Comparison of ENCODE assay signal across 12 cellular contexts in genomic region chr14:69287096-69287991, GRCh38. TPM values are rescaled to one million over a fixed set of nuclear protein-coding genes. Genes with fewer than 3 reads are reported as not detected.
DNase-seq lines count a peak whose midpoint lies in the region; ATAC-seq and TF ChIP-seq lines count a peak whose summit lies in the region.
"Had no signal": no experiment of that assay in that cellular context is flagged by ENCODE, and none has a peak within 500 bp of the region (broad histone marks: within the 10 kb centered on the region; RNA-seq: fewer than 3 reads in every experiment).

No MANE protein-coding gene starts in this region.

- TF ChIP-seq POLR2A in body of pancreas (IDR thresholded peaks at IDR 0.05) = no peak

- H3K9me3 Mint-ChIP-seq in activated naive CD4-positive, alpha-beta T cell treated with anti-CD3 and anti-CD28 coated beads, Interleukin-2, amount 10 ng/mL, durations not matched to agents 7 days and 5 days = no peaks in the 10 kb centered on the region
- H3K9me3 Mint-ChIP-seq: stimulated activated effector memory CD8-positive, alpha-beta T cell treated with anti-CD3 and anti-CD28 coated beads, Interleukin-12 subunit alpha, Interleukin-12 subunit beta, amount 100 ng/mL, for 72 hours had no signal

- CTCF ChIA-PET in activated naive CD4-positive, alpha-beta T cell treated with anti-CD3 and anti-CD28 coated beads, Interleukin-2, amount 10 ng/mL, durations not matched to agents 7 days and 5 days (lab: Charles Lee) = no interaction called here

- intact Hi-C loops in body of pancreas (cut with DNase I) = no loop called here
- intact Hi-C loops in aorta (cut with DNase I) = loop anchor here (5.0 kb wide), 2 partner anchors 40 to 45 kb away; no protein-coding TSS in a partner anchor

- ATAC-seq in body of pancreas (peak; percentile 14), aorta (ENCODE audit: low FRiP score) (peak; percentile 39)
- ATAC-seq: stimulated activated effector memory CD8-positive, alpha-beta T cell treated with anti-CD3 and anti-CD28 coated beads, Interleukin-12 subunit alpha, Interleukin-12 subunit beta, amount 100 ng/mL, for 72 hours had no signal

- peak; percentile 9 for DNase-seq in activated naive CD4-positive, alpha-beta T cell treated with anti-CD3 and anti-CD28 coated beads, Interleukin-2, amount 10 ng/mL, durations not matched to agents 7 days and 5 days
- no peak for DNase-seq in activated naive CD4-positive, alpha-beta T cell treated with Interleukin-2 at 50 U/mL for 16 hours
- DNase-seq in body of pancreas (no peak), iris pigment epithelial cell (ENCODE audit: low read depth) (peak; percentile 17), aorta (no peak), OCI-M2 (lab: John Stamatoyannopoulos, UW; ENCODE audit: unreplicated experiment) (no peak), HUDEP-2 (lab: John Stamatoyannopoulos, UW; ENCODE audit: unreplicated experiment in 76 of 76) (no peak)
- DNase-seq in effector CD8-positive, alpha-beta T cell (lab: John Stamatoyannopoulos, UW) = no peak

- H3K4me3 ChIP-seq in body of pancreas = no peak overlapping the region
- H3K4me3 ChIP-seq in aorta (ENCODE audit: low read length in 2 of 2) = no peak overlapping the region
- H3K4me3 ChIP-seq: BLaER1, smooth muscle cell had no signal

- no peak for TF ChIP-seq CTCF in body of pancreas (IDR thresholded peaks at IDR 0.05)

- no peaks in the 10 kb centered on the region for H3K4me1 Mint-ChIP-seq in activated naive CD4-positive, alpha-beta T cell treated with anti-CD3 and anti-CD28 coated beads, Interleukin-2, amount 10 ng/mL, durations not matched to agents 7 days and 5 days
- H3K4me1 Mint-ChIP-seq: stimulated activated effector memory CD8-positive, alpha-beta T cell treated with anti-CD3 and anti-CD28 coated beads, Interleukin-12 subunit alpha, Interleukin-12 subunit beta, amount 100 ng/mL, for 72 hours had no signal

- H3K27ac ChIP-seq in body of pancreas (peak overlapping the region in 2 of 4 donors; percentile 35 to 53), aorta (ENCODE audit: low read depth in 1 of 2, low read length in 2 of 2) (no peak overlapping the region)
- H3K27ac ChIP-seq: BLaER1 had no signal

- no peaks in the 10 kb centered on the region for H3K27me3 ChIP-seq in body of pancreas
- H3K27me3 ChIP-seq in aorta (ENCODE audit: control insufficient read depth in 1 of 2, insufficient read depth in 2 of 2, low read length in 1 of 2) = no peaks in the 10 kb centered on the region
- H3K27me3 ChIP-seq: BLaER1 had no signal

- H3K36me3 ChIP-seq in body of pancreas (replicated peaks in 1 of 2; ENCODE audit: insufficient read depth in 1 of 2, low read depth in 2 of 2) (no peaks in the 10 kb centered on the region), aorta (ENCODE audit: control insufficient read depth in 1 of 2, insufficient read depth in 2 of 2, low read length in 1 of 2) (no peaks in the 10 kb centered on the region)
- H3K36me3 ChIP-seq: BLaER1 had no signal

- H3K27me3 Mint-ChIP-seq in activated naive CD4-positive, alpha-beta T cell treated with anti-CD3 and anti-CD28 coated beads, Interleukin-2, amount 10 ng/mL, durations not matched to agents 7 days and 5 days = peaks cover 15% of the 10 kb centered on the region

- no peaks in the 10 kb centered on the region for H3K9me3 ChIP-seq in body of pancreas
- H3K9me3 ChIP-seq in aorta (ENCODE audit: control insufficient read depth, low read length) = no peaks in the 10 kb centered on the region
- H3K9me3 ChIP-seq: BLaER1 had no signal

- H3K4me1 ChIP-seq in body of pancreas (peaks cover 13% of the 10 kb centered on the region), aorta (ENCODE audit: control insufficient read depth in 1 of 2, insufficient read depth in 2 of 2, low read length in 2 of 2) (no peaks in the 10 kb centered on the region)
- H3K4me1 ChIP-seq: BLaER1 had no signal

- H3K36me3 Mint-ChIP-seq in activated naive CD4-positive, alpha-beta T cell treated with anti-CD3 and anti-CD28 coated beads, Interleukin-2, amount 10 ng/mL, durations not matched to agents 7 days and 5 days = no peaks in the 10 kb centered on the region
- H3K36me3 Mint-ChIP-seq: stimulated activated effector memory CD8-positive, alpha-beta T cell treated with anti-CD3 and anti-CD28 coated beads, Interleukin-12 subunit alpha, Interleukin-12 subunit beta, amount 100 ng/mL, for 72 hours had no signal

- WGBS in body of pancreas, 2 donors = 58 to 63% methylated on average over 9 of the region's 9 CpGs
- 26 to 35% methylated on average over 9 of the region's 9 CpGs for WGBS in aorta, 2 donors

- no peak overlapping the region for H3K27ac Mint-ChIP-seq in activated naive CD4-positive, alpha-beta T cell treated with anti-CD3 and anti-CD28 coated beads, Interleukin-2, amount 10 ng/mL, durations not matched to agents 7 days and 5 days
- H3K27ac Mint-ChIP-seq: stimulated activated effector memory CD8-positive, alpha-beta T cell treated with anti-CD3 and anti-CD28 coated beads, Interleukin-12 subunit alpha, Interleukin-12 subunit beta, amount 100 ng/mL, for 72 hours had no signal

- no peak overlapping the region for H3K4me3 Mint-ChIP-seq in activated naive CD4-positive, alpha-beta T cell treated with anti-CD3 and anti-CD28 coated beads, Interleukin-2, amount 10 ng/mL, durations not matched to agents 7 days and 5 days
- H3K4me3 Mint-ChIP-seq: stimulated activated effector memory CD8-positive, alpha-beta T cell treated with anti-CD3 and anti-CD28 coated beads, Interleukin-12 subunit alpha, Interleukin-12 subunit beta, amount 100 ng/mL, for 72 hours had no signal

RNA-seq across cellular contexts. Expression of gene GALNT16, which starts 27.4 kb away (rescaled TPM):
- 1 to 10 TPM; 1.3 to 5.6 TPM for total RNA-seq in body of pancreas
- total RNA-seq in aorta = 10 to 100 TPM in 1 of 2 donors, 1 to 10 TPM in 1; 7.0 to 16.1 TPM
- 10 to 100 TPM in 1 of 2 donors, 1 to 10 TPM in 1; 6.5 to 10.7 TPM for polyA plus RNA-seq in aorta
- total RNA-seq: lung microvascular endothelial cell had no signal

Comparison
In these comparisons a context has a peak if more than half of its experiments do, and no peak if none do; other contexts are left out.
1. DNase-seq: peak in activated naive CD4-positive, alpha-beta T cell treated with anti-CD3 and anti-CD28 coated beads, Interleukin-2, amount 10 ng/mL, durations not matched to agents 7 days and 5 days (single experiment) and iris pigment epithelial cell (single experiment); none in activated naive CD4-positive, alpha-beta T cell treated with Interleukin-2 at 50 U/mL for 16 hours (single experiment), body of pancreas (0 of 4), aorta (0 of 2), OCI-M2 (single experiment), HUDEP-2 (0 of 76) and effector CD8-positive, alpha-beta T cell (single experiment).